16 cellular contexts compared by ENCODE assay signal in genomic region chr14:74570696-74571095, GRCh38. TPM values are rescaled to one million over a fixed set of nuclear protein-coding genes. Genes with fewer than 3 reads are reported as not detected.
DNase-seq lines count a peak whose midpoint lies in the region; ATAC-seq and TF ChIP-seq lines count a peak whose summit lies in the region.
"Had no signal": no experiment of that assay in that cellular context is flagged by ENCODE, and none has a peak within 500 bp of the region (broad histone marks: within the 10 kb centered on the region; RNA-seq: fewer than 3 reads in every experiment).

No MANE protein-coding gene starts in this region.

- TF ChIP-seq EP300 in suprapubic skin (IDR thresholded peaks at IDR 0.05), result no peak

- TF ChIP-seq CTCF in HCT116 (IDR thresholded peaks at IDR 0.05 in 2 of 3, conservative IDR thresholded peaks at IDR 0.05 in 1 of 3; ENCODE audit: borderline replicate concordance in 1 of 3, insufficient read depth in 1 of 3, low read depth in 2 of 3, low read length in 2 of 3), result no peak
- no peak for TF ChIP-seq CTCF in MCF 10A (IDR thresholded peaks at IDR 0.05; ENCODE audit: unreplicated experiment)
- no peak for TF ChIP-seq CTCF in lower lobe of right lung (IDR thresholded peaks at IDR 0.05)
- no peak for TF ChIP-seq CTCF in suprapubic skin (IDR thresholded peaks at IDR 0.05)

- H3K27ac ChIP-seq in HCT116 (ENCODE audit: low read depth, low read length) (peak overlapping the region; percentile 77; the same call in 1 of the 2 replicates), lower lobe of right lung (peak overlapping the region; percentile 57), suprapubic skin (peak overlapping the region; percentile 92), Karpas-422 (ENCODE audit: low read length) (no peak overlapping the region)

- CTCF ChIA-PET in HCT116 (lab: Charles Lee), result interaction anchor here (2.0 to 3.6 kb wide), 2 partner anchors 39 kb away, joined by 5 to 19 read pairs; no protein-coding TSS in a partner anchor
- CTCF ChIA-PET in MCF 10A (lab: Yijun Ruan, JAX), result interaction anchor here (0.7 to 2.0 kb wide), 4 partner anchors 7 to 112 kb away, joined by 3 to 9 read pairs (median 4); no protein-coding TSS in a partner anchor

- peaks cover 11% of the 10 kb centered on the region for H3K36me3 Mint-ChIP-seq in MCF 10A (ENCODE audit: insufficient read depth, unreplicated experiment)
- H3K36me3 Mint-ChIP-seq: activated CD8-positive, alpha-beta memory T cell treated with anti-CD3 and anti-CD28 coated beads, Interleukin-2, amount 10 ng/mL, durations not matched to agents 7 days and 5 days; WTC11 had no signal

- POLR2A ChIA-PET in HCT116 (lab: Charles Lee), result no interaction called here
- POLR2A ChIA-PET in MCF 10A (lab: Yijun Ruan, JAX), result interaction anchor here (0.7 to 10.5 kb wide), 13 partner anchors 12 to 311 kb away, joined by 3 to 162 read pairs (median 6); partner anchors contain the start of genes ISCA2, NPC2 and YLPM1

- H3K9me3 ChIP-seq in HCT116 (ENCODE audit: control insufficient read depth in 1 of 2, insufficient read depth in 1 of 2, low read depth in 1 of 2, low read length in 2 of 2) (no peaks in the 10 kb centered on the region), lower lobe of right lung (no peaks in the 10 kb centered on the region), suprapubic skin (no peaks in the 10 kb centered on the region), Karpas-422 (ENCODE audit: low read length) (no peaks in the 10 kb centered on the region)

- H3K9me3 Mint-ChIP-seq in MCF 10A (ENCODE audit: unreplicated experiment), result no peaks in the 10 kb centered on the region
- H3K9me3 Mint-ChIP-seq: activated naive CD4-positive, alpha-beta T cell treated with anti-CD3 and anti-CD28 coated beads for 36 hours; WTC11 had no signal

- RAD21 ChIA-PET in HCT116 (lab: Charles Lee; ENCODE audit: low non-redundant PET in 1 of 2, low total read pairs in 2 of 2, uncharacterized antibody in 2 of 2, unreplicated experiment in 2 of 2), result no interaction called here

- ATAC-seq in HCT116 (no peak), lower lobe of right lung (no peak), GM21786 (IDR thresholded peaks at IDR 0.05; ENCODE audit: unreplicated experiment) (no peak), HG02678 (IDR thresholded peaks at IDR 0.05; ENCODE audit: unreplicated experiment) (no peak)
- ATAC-seq: activated CD8-positive, alpha-beta memory T cell treated with anti-CD3 and anti-CD28 coated beads, Interleukin-2, amount 10 ng/mL, durations not matched to agents 7 days and 5 days; WTC11 had no signal

- H3K27me3 ChIP-seq in HCT116 (ENCODE audit: insufficient read depth, low read length) (no peaks in the 10 kb centered on the region), lower lobe of right lung (ENCODE audit: low read depth) (no peaks in the 10 kb centered on the region), suprapubic skin (no peaks in the 10 kb centered on the region), Karpas-422 (ENCODE audit: low read length) (no peaks in the 10 kb centered on the region)

- no peaks in the 10 kb centered on the region for H3K9me2 ChIP-seq in HCT116 (ENCODE audit: insufficient read depth)
- H3K9me2 ChIP-seq in Karpas-422 (replicated peaks; ENCODE audit: insufficient read depth, low read length), result no peaks in the 10 kb centered on the region

- TF ChIP-seq RAD21 in HCT116 (IDR thresholded peaks at IDR 0.05; ENCODE audit: low read depth), result no peak

- no peaks in the 10 kb centered on the region for H3K27me3 Mint-ChIP-seq in MCF 10A (ENCODE audit: insufficient read depth, unreplicated experiment)

- TF ChIP-seq POLR2A in HCT116 (IDR thresholded peaks at IDR 0.05; ENCODE audit: borderline replicate concordance, extremely low read depth, insufficient read depth, insufficient read length) (no peak), suprapubic skin (IDR thresholded peaks at IDR 0.05) (no peak)

- H3K27ac Mint-ChIP-seq in MCF 10A (ENCODE audit: low read depth, unreplicated experiment), result peak overlapping the region; percentile 92
- H3K27ac Mint-ChIP-seq: activated CD8-positive, alpha-beta memory T cell treated with anti-CD3 and anti-CD28 coated beads, Interleukin-2, amount 10 ng/mL, durations not matched to agents 7 days and 5 days; activated naive CD4-positive, alpha-beta T cell treated with anti-CD3 and anti-CD28 coated beads for 36 hours; progenitor cell of endocrine pancreas had no signal

- H3K4me1 ChIP-seq in HCT116 (ENCODE audit: control insufficient read depth in 1 of 2, insufficient read depth in 2 of 2, low read length in 2 of 2) (peaks cover 51 to 95% of the 10 kb centered on the region in 2 experiments), lower lobe of right lung (peaks cover 86% of the 10 kb centered on the region), suprapubic skin (peaks cover 89% of the 10 kb centered on the region), Karpas-422 (ENCODE audit: low read length) (peaks cover 9% of the 10 kb centered on the region)

- H3K36me3 ChIP-seq in HCT116 (ENCODE audit: control insufficient read depth in 1 of 2, insufficient read depth in 2 of 2, low read length in 2 of 2) (no peaks in the 10 kb centered on the region), lower lobe of right lung (no peaks in the 10 kb centered on the region), suprapubic skin (no peaks in the 10 kb centered on the region), Karpas-422 (ENCODE audit: insufficient read depth, low read length) (no peaks in the 10 kb centered on the region)

- H3K79me2 ChIP-seq in HCT116 (ENCODE audit: insufficient read depth, low read length) (no peaks in the 10 kb centered on the region), Karpas-422 (ENCODE audit: low read length) (no peaks in the 10 kb centered on the region)

- BruUV-seq in HCT116 (replicated peaks; lab: Mats Ljungman, UMichigan) (no TSS peak), MCF 10A (replicated peaks; lab: Mats Ljungman, UMichigan) (no TSS peak)

- H4K20me1 ChIP-seq in HCT116 (ENCODE audit: insufficient read depth) (no peaks in the 10 kb centered on the region), Karpas-422 (ENCODE audit: insufficient read depth, low read depth, low read length) (no peaks in the 10 kb centered on the region)

- H2AFZ ChIP-seq in HCT116 (ENCODE audit: low read depth, low read length, poor library complexity, severe bottlenecking) (no peak overlapping the region), Karpas-422 (ENCODE audit: low read length) (no peak overlapping the region)

- H3K4me2 ChIP-seq in HCT116 (ENCODE audit: low read length), result peak overlapping the region; percentile 85; the same call in 1 of the 2 replicates
- no peak overlapping the region for H3K4me2 ChIP-seq in Karpas-422 (ENCODE audit: low read depth, low read length, poor library complexity, severe bottlenecking)

- DNase-seq in HCT116 (ENCODE audit: low read depth, low spot score) (no peak), MCF 10A (ENCODE audit: unreplicated experiment) (peak; percentile 42), lower lobe of right lung (no peak), suprapubic skin (ENCODE audit: low spot score in 2 of 2) (no peak), Karpas-422 (no peak)
- DNase-seq in activated effector memory CD4-positive, alpha-beta T cell treated with anti-CD3 and anti-CD28 coated beads, Interleukin-2, amount 50 U/mL, for 16 hours, result no peak
- DNase-seq: activated CD8-positive, alpha-beta memory T cell treated with anti-CD3 and anti-CD28 coated beads, Interleukin-2, amount 10 ng/mL, durations not matched to agents 7 days and 5 days; activated naive CD4-positive, alpha-beta T cell treated with anti-CD3 and anti-CD28 coated beads for 36 hours; KG1; NCI-H1436; NCI-H345; stimulated activated CD4-positive, alpha-beta T cell treated with anti-CD3 and anti-CD28 coated beads, Interleukin-2, amount 100 ng/mL, for 48 hours had no signal

- peaks cover 78% of the 10 kb centered on the region for H3K4me1 Mint-ChIP-seq in MCF 10A (ENCODE audit: insufficient read depth, unreplicated experiment)

- WGBS in suprapubic skin, result 63% methylated on average over 5 of the region's 5 CpGs

- intact Hi-C loops in HCT116 (cut with micrococcal nuclease) (no loop called here), MCF 10A (cut with micrococcal nuclease) (loop anchor here (5.0 to 10.0 kb wide), 2 partner anchors 78 to 684 kb away; partner anchors contain the start of genes ISCA2 and NPC2), lower lobe of right lung (cut with DNase I) (no loop called here)

- H3K4me3 Mint-ChIP-seq in MCF 10A (ENCODE audit: unreplicated experiment), result peak overlapping the region; percentile 68
- H3K4me3 Mint-ChIP-seq: activated CD8-positive, alpha-beta memory T cell treated with anti-CD3 and anti-CD28 coated beads, Interleukin-2, amount 10 ng/mL, durations not matched to agents 7 days and 5 days; activated naive CD4-positive, alpha-beta T cell treated with anti-CD3 and anti-CD28 coated beads for 36 hours; WTC11 had no signal

- no peak overlapping the region for H3K4me3 ChIP-seq in HCT116 (replicated peaks in 1 of 2; ENCODE audit: low read depth in 1 of 2, low read length in 2 of 2)
- no peak overlapping the region for H3K4me3 ChIP-seq in lower lobe of right lung
- H3K4me3 ChIP-seq in suprapubic skin, result no peak overlapping the region
- no peak overlapping the region for H3K4me3 ChIP-seq in Karpas-422 (ENCODE audit: low read length)

- H3K9ac ChIP-seq in HCT116 (ENCODE audit: low read length), result no peak overlapping the region
- no peak overlapping the region for H3K9ac ChIP-seq in Karpas-422 (ENCODE audit: low read length)

TF ChIP-seq in HCT116, 20 proteins besides CTCF, POLR2A, EP300 and RAD21:
- no peak for TF ChIP-seq CEBPB (IDR thresholded peaks at IDR 0.05; ENCODE audit: low read depth)
- no peak for TF ChIP-seq EZH2 (IDR thresholded peaks at IDR 0.05)
- TF ChIP-seq SRF (IDR thresholded peaks at IDR 0.05; ENCODE audit: low read depth), result no peak
- no peak for TF ChIP-seq POLR2AphosphoS5 (IDR thresholded peaks at IDR 0.05; ENCODE audit: low read depth, low read length)
- TF ChIP-seq, protein P1, sequence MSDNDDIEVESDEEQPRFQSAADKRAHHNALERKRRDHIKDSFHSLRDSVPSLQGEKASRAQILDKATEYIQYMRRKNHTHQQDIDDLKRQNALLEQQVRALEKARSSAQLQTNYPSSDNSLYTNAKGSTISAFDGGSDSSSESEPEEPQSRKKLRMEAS (IDR thresholded peaks at IDR 0.05), result no peak
- TF ChIP-seq ZNF274 (IDR thresholded peaks at IDR 0.05; ENCODE audit: low read depth, low read length), result no peak
- no peak for TF ChIP-seq CBX3 (IDR thresholded peaks at IDR 0.05; ENCODE audit: low read depth)
- TF ChIP-seq FOSL1 (IDR thresholded peaks at IDR 0.05; ENCODE audit: low read depth), result no peak
- no peak for TF ChIP-seq ELF1 (IDR thresholded peaks at IDR 0.05; ENCODE audit: borderline replicate concordance, low read depth)
- TF ChIP-seq SIN3A (IDR thresholded peaks at IDR 0.05; ENCODE audit: low read depth), result no peak
- TF ChIP-seq ZFX (IDR thresholded peaks at IDR 0.05), result no peak
- no peak for TF ChIP-seq EZH2phosphoT487 (IDR thresholded peaks at IDR 0.05; ENCODE audit: borderline replicate concordance)

RNA-seq across cellular contexts. Expression of gene LTBP2, which starts 41.3 kb away (rescaled TPM):
- total RNA-seq in HCT116 (2021; ENCODE audit: unreplicated experiment) (1.5 TPM), MCF 10A (2022) (9.1 and 16.8 TPM in 2 replicates), lower lobe of right lung (39.5 TPM), suprapubic skin (10 to 100 TPM; 19.6 to 36.0 (median 26.2) TPM)
- polyA plus RNA-seq in HCT116 (2012), result 1.3 and 1.5 TPM in 2 replicates
- total RNA-seq in Karpas-422 (2014; rRNA removed; shearing (Covaris generic); ENCODE audit: low replicate concordance), result 0.04 TPM in 1 of 2 replicates, not detected in the other
